In genomic region chr17:46265972-46266655, GRCh38 we compare ENCODE assay signal across 8 cellular contexts. TPM values are rescaled to one million over a fixed set of nuclear protein-coding genes. Genes with fewer than 3 reads are reported as not detected.
DNase-seq lines count a peak whose midpoint lies in the region; ATAC-seq and TF ChIP-seq lines count a peak whose summit lies in the region.
"Not testable (repeated sequence)": the region's sequence is repeated elsewhere in the genome, so short reads cannot be mapped to it uniquely, and the experiment has no call there.

No MANE protein-coding gene starts in this region.

- H4K20me1 ChIP-seq in SU-DHL-6 (ENCODE audit: low read depth, low read length): not testable (repeated sequence)

- H3K79me2 ChIP-seq in SU-DHL-6 (ENCODE audit: insufficient read depth, low read length): not testable (repeated sequence)

- 28% methylated on average over 19 of the region's 24 CpGs for WGBS in right lobe of liver (ENCODE audit: insufficient coverage, low coverage, low lambda C conversion rate, missing lambda C conversion rate)
- 11 to 13% methylated on average over 24 of the region's 24 CpGs for WGBS in aorta, 2 donors

- in situ Hi-C loops in astrocyte of the cerebellum (cut with HindIII; ENCODE audit: low sequenced_read_pairs): not testable (repeated sequence)

- not testable (repeated sequence) for H3K27ac ChIP-seq in SU-DHL-6 (ENCODE audit: low read depth, low read length)
- peak overlapping the region; percentile 66 to 80 (median 76) for H3K27ac ChIP-seq in right lobe of liver
- H3K27ac ChIP-seq in aorta (ENCODE audit: low read depth in 1 of 2, low read length in 2 of 2): peak overlapping the region in 1 of 2 donors; percentile 87

- intact Hi-C loops in right lobe of liver (cut with DNase I): not testable (repeated sequence)
- intact Hi-C loops in aorta (cut with DNase I): loop anchor here in 1 of 2 donors (5.0 kb wide), 1 partner anchor 674 kb away; no protein-coding TSS in a partner anchor

- peak overlapping the region; percentile 63 for H3K9ac ChIP-seq in SU-DHL-6 (ENCODE audit: low read length)

- H3K9me2 ChIP-seq in SU-DHL-6 (replicated peaks; ENCODE audit: insufficient read depth, low read length): not testable (repeated sequence)

- not testable (repeated sequence) for H3K27me3 ChIP-seq in SU-DHL-6 (ENCODE audit: low read length); right lobe of liver; aorta (ENCODE audit: control insufficient read depth in 1 of 2, insufficient read depth in 2 of 2, low read length in 1 of 2)

- TF ChIP-seq CTCF in SU-DHL-6 (IDR thresholded peaks at IDR 0.05; ENCODE audit: insufficient read depth, low read length, poor library complexity, severe bottlenecking); astrocyte of the cerebellum (IDR thresholded peaks at IDR 0.05; ENCODE audit: low read depth, low read length, missing control alignments); right lobe of liver (IDR thresholded peaks at IDR 0.05): not testable (repeated sequence)

- peak; percentile 11 for ATAC-seq in HG03354 (IDR thresholded peaks at IDR 0.05; ENCODE audit: poor library complexity, severe bottlenecking, unreplicated experiment)
- peak in 2 of 4 donors; percentile 5 to 21 for ATAC-seq in right lobe of liver
- ATAC-seq in aorta (ENCODE audit: low FRiP score): peak; percentile 49

- peak overlapping the region; percentile 53 for H3K4me3 ChIP-seq in SU-DHL-6 (ENCODE audit: insufficient read depth, low read length, poor library complexity, severe bottlenecking)
- peak overlapping the region; percentile 53 for H3K4me3 ChIP-seq in astrocyte of the cerebellum (ENCODE audit: low read depth, low read length)
- peak overlapping the region; percentile 40 to 60 (median 48) for H3K4me3 ChIP-seq in right lobe of liver
- H3K4me3 ChIP-seq in aorta (ENCODE audit: low read length in 2 of 2): peak overlapping the region; percentile 35 to 45

- peak; percentile 8 for DNase-seq in GF-D8 (lab: John Stamatoyannopoulos, UW)
- not testable (repeated sequence) for DNase-seq in astrocyte of the cerebellum (ENCODE audit: low read depth); right lobe of liver
- DNase-seq in fibroblast of peridontal ligament (ENCODE audit: extremely low read depth): peak; percentile 55
- peak; percentile 42 for DNase-seq in putamen (ENCODE audit: low spot score)
- peak in 1 of 2 donors; percentile 82 for DNase-seq in aorta

- H3K36me3 ChIP-seq in SU-DHL-6 (ENCODE audit: low read length); right lobe of liver; aorta (ENCODE audit: control insufficient read depth in 1 of 2, insufficient read depth in 2 of 2, low read length in 1 of 2): not testable (repeated sequence)

- peak overlapping the region; percentile 87 for H2AFZ ChIP-seq in SU-DHL-6 (ENCODE audit: low read depth, low read length, severe bottlenecking)

- H3K4me1 ChIP-seq in right lobe of liver; aorta (ENCODE audit: control insufficient read depth in 1 of 2, insufficient read depth in 2 of 2, low read length in 2 of 2): not testable (repeated sequence)

- not testable (repeated sequence) for H3F3A ChIP-seq in SU-DHL-6 (ENCODE audit: insufficient read depth)

- H3K4me2 ChIP-seq in SU-DHL-6 (ENCODE audit: low read depth, low read length, poor library complexity, severe bottlenecking): peak overlapping the region; percentile 62

- H3K9me3 ChIP-seq in SU-DHL-6 (ENCODE audit: insufficient read depth, low read length); right lobe of liver; aorta (ENCODE audit: control insufficient read depth, low read length): not testable (repeated sequence)

- TF ChIP-seq POLR2A in right lobe of liver (IDR thresholded peaks at IDR 0.05): not testable (repeated sequence)

RNA-seq across cellular contexts. Expression of gene LRRC37A, which starts 28.8 kb away (rescaled TPM):
- under 1 TPM; 0.44 to 0.95 (median 0.63) TPM for total RNA-seq in right lobe of liver
- total RNA-seq in aorta: 1 to 10 TPM; 5.1 to 7.7 TPM
- 1 to 10 TPM; 1.0 to 1.7 TPM for polyA plus RNA-seq in aorta
